In genomic region chr3:70231224-70231623, GRCh38 we compare ENCODE assay signal across 18 cellular contexts.
DNase-seq lines count a peak whose midpoint lies in the region; ATAC-seq and TF ChIP-seq lines count a peak whose summit lies in the region.
"Had no signal": no experiment of that assay in that cellular context is flagged by ENCODE, and none has a peak within 500 bp of the region (broad histone marks: within the 10 kb centered on the region; RNA-seq: fewer than 3 reads in every experiment).

No MANE protein-coding gene starts in this region.

- peak overlapping the region; percentile 82 for H3K27ac ChIP-seq in neural cell (ENCODE audit: low read length)
- H3K27ac ChIP-seq in thyroid gland: no peak overlapping the region

- no peak for TF ChIP-seq POLR2A in thyroid gland (IDR thresholded peaks at IDR 0.05)

- TF ChIP-seq CTCF in brain (conservative IDR thresholded peaks at IDR 0.05) (no peak), neural cell (IDR thresholded peaks at IDR 0.05; ENCODE audit: poor library complexity, severe bottlenecking) (no peak), thyroid gland (IDR thresholded peaks at IDR 0.05) (no peak)

- H3K4me3 ChIP-seq in neural cell (ENCODE audit: low read length) (peak overlapping the region; percentile 27), thyroid gland (replicated peaks in 1 of 3) (no peak overlapping the region)

- H3K27me3 ChIP-seq in neural cell (ENCODE audit: insufficient read depth, low read depth, low read length): no peaks in the 10 kb centered on the region
- no peaks in the 10 kb centered on the region for H3K27me3 ChIP-seq in thyroid gland

- peaks cover 0 to 7% (median 2%) of the 10 kb centered on the region in 5 experiments for H3K9me3 Mint-ChIP-seq in brain

- intact Hi-C loops in thyroid gland (cut with DNase I): no loop called here

- H3K4me2 ChIP-seq in neural cell (ENCODE audit: low read length): peak overlapping the region; percentile 40

- WGBS in thyroid gland, 2 donors: 71 to 72% methylated on average over 13 of the region's 13 CpGs

- peak overlapping the region; percentile 41 for H3K9ac ChIP-seq in neural cell (ENCODE audit: low read length)

- H3K36me3 ChIP-seq in neural cell (ENCODE audit: insufficient read depth, low read length) (no peaks in the 10 kb centered on the region), thyroid gland (no peaks in the 10 kb centered on the region)

- DNase-seq in SK-N-DZ (ENCODE audit: low spot score) (peak; percentile 10), retina (peak; percentile 82), T-helper 17 cell (no peak), A172 (ENCODE audit: low spot score) (no peak), thyroid gland (no peak)
- DNase-seq: 8988T; C1 segment of cervical spinal cord; Calu3; CD4-positive, alpha-beta memory T cell; COR-L47; DMS53; DMS79 treated with DMSO at 0.1 percent for 48 hours; GF-D8; GOT3; H7; HCEC 1CT had no signal

- H3K9me3 ChIP-seq in neural cell (ENCODE audit: low read length) (no peaks in the 10 kb centered on the region), T-helper 17 cell (ENCODE audit: control insufficient read depth, low read length, poor library complexity, severe bottlenecking) (no peaks in the 10 kb centered on the region), thyroid gland (no peaks in the 10 kb centered on the region)

- no peaks in the 10 kb centered on the region for H3K9me2 ChIP-seq in neural cell (ENCODE audit: insufficient read depth, low read length)

- no peaks in the 10 kb centered on the region for H3K4me1 ChIP-seq in thyroid gland

- H2AFZ ChIP-seq in neural cell (ENCODE audit: low read depth, low read length): peak overlapping the region; percentile 34

- no peaks in the 10 kb centered on the region for H3K79me2 ChIP-seq in neural cell (replicated peaks; ENCODE audit: insufficient read depth, low read length)

- H3K36me3 Mint-ChIP-seq in brain: no peaks in the 10 kb centered on the region
- H3K36me3 Mint-ChIP-seq in T-helper 17 cell (ENCODE audit: low read depth): no peaks in the 10 kb centered on the region
- H3K36me3 Mint-ChIP-seq: CD4-positive, alpha-beta memory T cell had no signal

- H3K4me1 Mint-ChIP-seq in brain (peaks cover 11% of the 10 kb centered on the region), T-helper 17 cell (no peaks in the 10 kb centered on the region)
- H3K4me1 Mint-ChIP-seq: CD4-positive, alpha-beta memory T cell had no signal

- peak overlapping the region in 3 of 5 experiments; percentile 48 to 71 (median 56) for H3K4me3 Mint-ChIP-seq in brain
- H3K4me3 Mint-ChIP-seq in T-helper 17 cell: no peak overlapping the region
- H3K4me3 Mint-ChIP-seq: CD4-positive, alpha-beta memory T cell had no signal

- peak; percentile 22 for TF ChIP-seq RAD21 in neural cell (conservative IDR thresholded peaks at IDR 0.05)

- H3F3A ChIP-seq in neural cell (ENCODE audit: insufficient read depth, low read length, poor library complexity, severe bottlenecking): no peaks in the 10 kb centered on the region

- H3K27me3 Mint-ChIP-seq in brain (peaks cover 52% of the 10 kb centered on the region), T-helper 17 cell (no peaks in the 10 kb centered on the region)

- H4K20me1 ChIP-seq in neural cell (ENCODE audit: insufficient read depth): no peaks in the 10 kb centered on the region

- no peak for ATAC-seq in T-helper 17 cell

- TF ChIP-seq EP300 in neural cell (conservative IDR thresholded peaks at IDR 0.05; ENCODE audit: poor library complexity, severe bottlenecking): peak; percentile 80

- no peak overlapping the region for H3K27ac Mint-ChIP-seq in brain
- H3K27ac Mint-ChIP-seq in T-helper 17 cell: no peak overlapping the region
- H3K27ac Mint-ChIP-seq: CD4-positive, alpha-beta memory T cell had no signal

TF ChIP-seq in neural cell, 6 proteins besides CTCF, POLR2A, EP300 and RAD21:
- no peak for TF ChIP-seq MXI1 (conservative IDR thresholded peaks at IDR 0.05; ENCODE audit: poor library complexity, severe bottlenecking)
- TF ChIP-seq, protein P1, sequence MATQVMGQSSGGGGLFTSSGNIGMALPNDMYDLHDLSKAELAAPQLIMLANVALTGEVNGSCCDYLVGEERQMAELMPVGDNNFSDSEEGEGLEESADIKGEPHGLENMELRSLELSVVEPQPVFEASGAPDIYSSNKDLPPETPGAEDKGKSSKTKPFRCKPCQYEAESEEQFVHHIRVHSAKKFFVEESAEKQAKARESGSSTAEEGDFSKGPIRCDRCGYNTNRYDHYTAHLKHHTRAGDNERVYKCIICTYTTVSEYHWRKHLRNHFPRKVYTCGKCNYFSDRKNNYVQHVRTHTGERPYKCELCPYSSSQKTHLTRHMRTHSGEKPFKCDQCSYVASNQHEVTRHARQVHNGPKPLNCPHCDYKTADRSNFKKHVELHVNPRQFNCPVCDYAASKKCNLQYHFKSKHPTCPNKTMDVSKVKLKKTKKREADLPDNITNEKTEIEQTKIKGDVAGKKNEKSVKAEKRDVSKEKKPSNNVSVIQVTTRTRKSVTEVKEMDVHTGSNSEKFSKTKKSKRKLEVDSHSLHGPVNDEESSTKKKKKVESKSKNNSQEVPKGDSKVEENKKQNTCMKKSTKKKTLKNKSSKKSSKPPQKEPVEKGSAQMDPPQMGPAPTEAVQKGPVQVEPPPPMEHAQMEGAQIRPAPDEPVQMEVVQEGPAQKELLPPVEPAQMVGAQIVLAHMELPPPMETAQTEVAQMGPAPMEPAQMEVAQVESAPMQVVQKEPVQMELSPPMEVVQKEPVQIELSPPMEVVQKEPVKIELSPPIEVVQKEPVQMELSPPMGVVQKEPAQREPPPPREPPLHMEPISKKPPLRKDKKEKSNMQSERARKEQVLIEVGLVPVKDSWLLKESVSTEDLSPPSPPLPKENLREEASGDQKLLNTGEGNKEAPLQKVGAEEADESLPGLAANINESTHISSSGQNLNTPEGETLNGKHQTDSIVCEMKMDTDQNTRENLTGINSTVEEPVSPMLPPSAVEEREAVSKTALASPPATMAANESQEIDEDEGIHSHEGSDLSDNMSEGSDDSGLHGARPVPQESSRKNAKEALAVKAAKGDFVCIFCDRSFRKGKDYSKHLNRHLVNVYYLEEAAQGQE (IDR thresholded peaks at IDR 0.05; ENCODE audit: borderline replicate concordance): peak; percentile 57
- no peak for TF ChIP-seq EZH2 (IDR thresholded peaks at IDR 0.05; ENCODE audit: borderline replicate concordance, insufficient read depth, low read length, poor library complexity, severe bottlenecking)
- peak; percentile 22 for TF ChIP-seq SMC3 (conservative IDR thresholded peaks at IDR 0.05; ENCODE audit: poor library complexity)
- no peak for TF ChIP-seq TAF1 (IDR thresholded peaks at IDR 0.05; ENCODE audit: low read depth)
- peak; percentile 83 for TF ChIP-seq POLR2AphosphoS5 (IDR thresholded peaks at IDR 0.05)

Comparison
In these comparisons a context has a peak if more than half of its experiments do, and no peak if none do; other contexts are left out.
1. DNase-seq: peak in SK-N-DZ (single experiment) and retina (single experiment); none in T-helper 17 cell (0 of 3), A172 (single experiment) and thyroid gland (0 of 2).